21 cellular contexts compared by ENCODE assay signal in genomic region chr11:26150046-26150445, GRCh38.
"Had no signal": no experiment of that assay in that cellular context is flagged by ENCODE, and none has a peak within 500 bp of the region (broad histone marks: within the 10 kb centered on the region; RNA-seq: fewer than 3 reads in every experiment).

No MANE protein-coding gene starts in this region.

- DNase-seq: activated CD4-positive, alpha-beta T cell treated with anti-CD3 and anti-CD28 coated beads, Interleukin-2, amount 10 ng/mL, durations not matched to agents 7 days and 5 days; activated CD4-positive, CD25-positive, alpha-beta regulatory T cell treated with anti-CD3 and anti-CD28 coated beads, Interleukin-2, amount 50 U/mL, for 72 hours; activated CD8-positive, alpha-beta memory T cell treated with anti-CD3 and anti-CD28 coated beads, Interleukin-2, amount 10 ng/mL, durations not matched to agents 7 days and 5 days; activated CD8-positive, alpha-beta T cell treated with anti-CD3 and anti-CD28 coated beads for 36 hours; activated effector memory CD4-positive, alpha-beta T cell treated with anti-CD3 and anti-CD28 coated beads, Interleukin-2, amount 50 U/mL, for 16 hours; activated naive CD4-positive, alpha-beta T cell treated with anti-CD3 and anti-CD28 coated beads, Interleukin-2, amount 10 ng/mL, durations not matched to agents 7 days and 5 days; activated T-cell treated with anti-CD3 and anti-CD28 coated beads for 4 hours; amygdala; colonic mucosa; dorsolateral prefrontal cortex; glutamatergic neuron; kidney glomerular epithelial cell; naive B cell; occipital lobe; small intestine; stimulated activated CD4-positive, alpha-beta T cell treated with anti-CD3 and anti-CD28 coated beads, Interleukin-2, amount 100 ng/mL, for 24 hours; stimulated activated naive CD8-positive, alpha-beta T cell treated with anti-CD3 and anti-CD28 coated beads, Interleukin-15, amount 100 ng/mL, for 72 hours; tibial artery had no signal

- ATAC-seq: activated CD8-positive, alpha-beta memory T cell treated with anti-CD3 and anti-CD28 coated beads, Interleukin-2, amount 10 ng/mL, durations not matched to agents 7 days and 5 days; activated CD8-positive, alpha-beta T cell treated with anti-CD3 and anti-CD28 coated beads for 36 hours; left lung; sciatic nerve; stimulated activated effector memory CD8-positive, alpha-beta T cell treated with anti-CD3 and anti-CD28 coated beads, Interleukin-12 subunit alpha, Interleukin-12 subunit beta, amount 100 ng/mL, for 72 hours; stimulated activated naive CD8-positive, alpha-beta T cell treated with anti-CD3 and anti-CD28 coated beads, Interleukin-15, amount 100 ng/mL, for 72 hours had no signal
